18 cellular contexts compared by ENCODE assay signal in genomic region chr15:74053497-74053896, GRCh38. TPM values are rescaled to one million over a fixed set of nuclear protein-coding genes. Genes with fewer than 3 reads are reported as not detected.
DNase-seq lines count a peak whose midpoint lies in the region; ATAC-seq and TF ChIP-seq lines count a peak whose summit lies in the region.
"Had no signal": no experiment of that assay in that cellular context is flagged by ENCODE, and none has a peak within 500 bp of the region (broad histone marks: within the 10 kb centered on the region; RNA-seq: fewer than 3 reads in every experiment).

No MANE protein-coding gene starts in this region.

- peaks cover 13% of the 10 kb centered on the region for H3F3A ChIP-seq in SK-N-SH (replicated peaks; ENCODE audit: insufficient read depth)

- no peak overlapping the region for H3K9ac ChIP-seq in SK-N-SH

- no peaks in the 10 kb centered on the region for H3K9me2 ChIP-seq in SK-N-SH

- no peaks in the 10 kb centered on the region for H3K9me3 ChIP-seq in SK-N-SH
- no peaks in the 10 kb centered on the region for H3K9me3 ChIP-seq in osteoblast (ENCODE audit: low read depth, low read length)
- no peaks in the 10 kb centered on the region for H3K9me3 ChIP-seq in vagina
- H3K9me3 ChIP-seq: Caco-2, gastrocnemius medialis had no signal

- H3K79me2 ChIP-seq in SK-N-SH (ENCODE audit: insufficient read depth) (no peaks in the 10 kb centered on the region), osteoblast (ENCODE audit: insufficient read depth, low read length) (no peaks in the 10 kb centered on the region)

- intact Hi-C loops in vagina (cut with DNase I), result loop anchor here (10.0 kb wide), 1 partner anchor 261 kb away; no protein-coding TSS in a partner anchor

- H4K20me1 ChIP-seq in SK-N-SH (ENCODE audit: insufficient read depth), result no peaks in the 10 kb centered on the region
- H4K20me1 ChIP-seq in osteoblast (ENCODE audit: insufficient read depth, low read length), result no peaks in the 10 kb centered on the region

- no peak for ATAC-seq in SK-N-SH treated with all-trans-retinoic acid at 6 μM for 48 hours

- POLR2A ChIA-PET in SK-N-SH (lab: Yijun Ruan, JAX), result no interaction called here

- no peak for TF ChIP-seq RAD21 in SK-N-SH (IDR thresholded peaks at IDR 0.05; ENCODE audit: low read length)

- no peak for TF ChIP-seq EP300 in SK-N-SH (IDR thresholded peaks at IDR 0.05; ENCODE audit: borderline replicate concordance in 1 of 2, low read depth in 1 of 2, low read length in 1 of 2)

- H3K4me2 ChIP-seq in SK-N-SH (0 out of 2 replicates have a peak overlapping the region, but pooled peaks have one; percentile 22), osteoblast (ENCODE audit: insufficient read depth, low read length) (peak overlapping the region; percentile 72)

- CTCF ChIA-PET in SK-N-SH (lab: Yijun Ruan, JAX), result interaction anchor here (0.6 to 15.7 kb wide), 22 partner anchors 9 to 1244 kb away, joined by 3 to 339 read pairs (median 4); no protein-coding TSS in a partner anchor

- no peaks in the 10 kb centered on the region for H3K27me3 ChIP-seq in SK-N-SH (ENCODE audit: insufficient read depth)
- no peaks in the 10 kb centered on the region for H3K27me3 ChIP-seq in osteoblast (ENCODE audit: insufficient read depth, low read length)
- no peaks in the 10 kb centered on the region for H3K27me3 ChIP-seq in vagina
- H3K27me3 ChIP-seq: dorsolateral prefrontal cortex, gastrocnemius medialis had no signal

- TF ChIP-seq POLR2A in vagina (IDR thresholded peaks at IDR 0.05), result no peak

- H3K27ac ChIP-seq in SK-N-SH (ENCODE audit: low read depth in 2 of 2, low read length in 1 of 2) (peak overlapping the region in 1 of 2 experiments; percentile 35; a peak in 2 of 4 replicates), osteoblast (ENCODE audit: low read depth, low read length) (no peak overlapping the region), vagina (peak overlapping the region; percentile 68)
- H3K27ac ChIP-seq: cardiac muscle cell, gastrocnemius medialis had no signal

- DNase-seq in SK-N-SH, result no peak
- DNase-seq in ecto neural progenitor cell (ENCODE audit: low spot score), result peak; percentile 45
- no peak for DNase-seq in osteoblast (ENCODE audit: insufficient read length, low spot score, missing footprints)
- no peak for DNase-seq in vagina (ENCODE audit: extremely low spot score in 2 of 2)
- no peak for DNase-seq in T-helper 2 cell
- no peak for DNase-seq in NCI-H2196 (lab: John Stamatoyannopoulos, UW; ENCODE audit: unreplicated experiment)
- no peak for DNase-seq in activated CD8-positive, alpha-beta memory T cell treated with anti-CD3 and anti-CD28 coated beads for 24 hours

- H2AFZ ChIP-seq in SK-N-SH (ENCODE audit: low read depth), result no peak overlapping the region; the same call in 1 of the 2 replicates
- peak overlapping the region; percentile 25 for H2AFZ ChIP-seq in osteoblast (ENCODE audit: low read length)

- H3K4me1 ChIP-seq in SK-N-SH (ENCODE audit: control insufficient read depth in 1 of 2, insufficient read depth in 2 of 2, low read depth in 1 of 2, low read length in 1 of 2) (peaks cover 15 to 18% of the 10 kb centered on the region in 2 experiments; a peak in 3 of 4 replicates), osteoblast (ENCODE audit: insufficient read depth, low read length) (peaks cover 37% of the 10 kb centered on the region), vagina (peaks cover 44% of the 10 kb centered on the region)
- H3K4me1 ChIP-seq: Caco-2 had no signal

- H3K4me3 ChIP-seq in SK-N-SH (ENCODE audit: low read depth in 2 of 2, low read length in 1 of 2), result no peak overlapping the region
- peak overlapping the region; percentile 45 for H3K4me3 ChIP-seq in osteoblast (ENCODE audit: insufficient read depth, low read length)
- H3K4me3 ChIP-seq in vagina, result no peak overlapping the region
- H3K4me3 ChIP-seq: cardiac muscle cell, gastrocnemius medialis had no signal

- no peak for TF ChIP-seq CTCF in SK-N-SH (IDR thresholded peaks at IDR 0.05)
- TF ChIP-seq CTCF in osteoblast (IDR thresholded peaks at IDR 0.05; ENCODE audit: extremely low read depth, low read depth, low read length), result no peak
- no peak for TF ChIP-seq CTCF in vagina (IDR thresholded peaks at IDR 0.05)

- H3K36me3 ChIP-seq in SK-N-SH (replicated peaks in 1 of 2; ENCODE audit: control insufficient read depth in 1 of 2, insufficient read depth in 2 of 2, low read length in 1 of 2) (no peaks in the 10 kb centered on the region), osteoblast (ENCODE audit: insufficient read depth, low read length) (no peaks in the 10 kb centered on the region), vagina (no peaks in the 10 kb centered on the region)
- H3K36me3 ChIP-seq: cardiac muscle cell, gastrocnemius medialis had no signal

- WGBS in SK-N-SH (ENCODE audit: low lambda C conversion rate), result 82% methylated on average over 15 of the region's 16 CpGs

TF ChIP-seq in SK-N-SH, 30 proteins besides CTCF, POLR2A, EP300 and RAD21 (continues in another document):
- TF ChIP-seq RXRA (IDR thresholded peaks at IDR 0.05; ENCODE audit: borderline replicate concordance, low read depth) (no peak), PBX3 (IDR thresholded peaks at IDR 0.05) (no peak), GABPA (IDR thresholded peaks at IDR 0.05; ENCODE audit: low read depth) (no peak), IRF3 (IDR thresholded peaks at IDR 0.05; ENCODE audit: low read depth, low read length) (no peak), EZH2phosphoT487 (IDR thresholded peaks at IDR 0.05; ENCODE audit: borderline replicate concordance, low read depth) (no peak), POLR2AphosphoS5 (IDR thresholded peaks at IDR 0.05; ENCODE audit: low read depth, low read length) (no peak), ELF1 (IDR thresholded peaks at IDR 0.05) (no peak)
- TF ChIP-seq, protein P1, sequence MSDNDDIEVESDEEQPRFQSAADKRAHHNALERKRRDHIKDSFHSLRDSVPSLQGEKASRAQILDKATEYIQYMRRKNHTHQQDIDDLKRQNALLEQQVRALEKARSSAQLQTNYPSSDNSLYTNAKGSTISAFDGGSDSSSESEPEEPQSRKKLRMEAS (IDR thresholded peaks at IDR 0.05; ENCODE audit: low read depth), result no peak

TF ChIP-seq in SK-N-SH treated with all-trans-retinoic acid at 6 μM for 48 hours, 23 proteins besides CTCF, POLR2A, EP300 and RAD21:
- TF ChIP-seq GLIS3 (CRISPR knock-in tag; IDR thresholded peaks at IDR 0.05) (no peak), TCF4 (CRISPR knock-in tag; IDR thresholded peaks at IDR 0.05; ENCODE audit: borderline replicate concordance) (no peak), ESRRG (CRISPR knock-in tag; IDR thresholded peaks at IDR 0.05) (no peak), CSDC2 (CRISPR knock-in tag; IDR thresholded peaks at IDR 0.05) (no peak), ARNTL (CRISPR knock-in tag; IDR thresholded peaks at IDR 0.05; ENCODE audit: borderline replicate concordance, low read depth) (no peak), POU6F1 (CRISPR knock-in tag; IDR thresholded peaks at IDR 0.05; ENCODE audit: borderline replicate concordance, low read depth) (no peak)
- TF ChIP-seq, protein P2, sequence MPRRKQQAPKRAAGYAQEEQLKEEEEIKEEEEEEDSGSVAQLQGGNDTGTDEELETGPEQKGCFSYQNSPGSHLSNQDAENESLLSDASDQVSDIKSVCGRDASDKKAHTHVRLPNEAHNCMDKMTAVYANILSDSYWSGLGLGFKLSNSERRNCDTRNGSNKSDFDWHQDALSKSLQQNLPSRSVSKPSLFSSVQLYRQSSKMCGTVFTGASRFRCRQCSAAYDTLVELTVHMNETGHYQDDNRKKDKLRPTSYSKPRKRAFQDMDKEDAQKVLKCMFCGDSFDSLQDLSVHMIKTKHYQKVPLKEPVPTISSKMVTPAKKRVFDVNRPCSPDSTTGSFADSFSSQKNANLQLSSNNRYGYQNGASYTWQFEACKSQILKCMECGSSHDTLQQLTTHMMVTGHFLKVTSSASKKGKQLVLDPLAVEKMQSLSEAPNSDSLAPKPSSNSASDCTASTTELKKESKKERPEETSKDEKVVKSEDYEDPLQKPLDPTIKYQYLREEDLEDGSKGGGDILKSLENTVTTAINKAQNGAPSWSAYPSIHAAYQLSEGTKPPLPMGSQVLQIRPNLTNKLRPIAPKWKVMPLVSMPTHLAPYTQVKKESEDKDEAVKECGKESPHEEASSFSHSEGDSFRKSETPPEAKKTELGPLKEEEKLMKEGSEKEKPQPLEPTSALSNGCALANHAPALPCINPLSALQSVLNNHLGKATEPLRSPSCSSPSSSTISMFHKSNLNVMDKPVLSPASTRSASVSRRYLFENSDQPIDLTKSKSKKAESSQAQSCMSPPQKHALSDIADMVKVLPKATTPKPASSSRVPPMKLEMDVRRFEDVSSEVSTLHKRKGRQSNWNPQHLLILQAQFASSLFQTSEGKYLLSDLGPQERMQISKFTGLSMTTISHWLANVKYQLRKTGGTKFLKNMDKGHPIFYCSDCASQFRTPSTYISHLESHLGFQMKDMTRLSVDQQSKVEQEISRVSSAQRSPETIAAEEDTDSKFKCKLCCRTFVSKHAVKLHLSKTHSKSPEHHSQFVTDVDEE (CRISPR knock-in tag; IDR thresholded peaks at IDR 0.05), result no peak

RNA-seq across cellular contexts. Expression of gene GOLGA6A, which starts 28.9 kb away (rescaled TPM):
- not detected in 2 replicates for polyA plus RNA-seq in SK-N-SH (2012; rRNA removed)
- polyA plus RNA-seq in SK-N-SH (2012; cell fraction: cytosol; rRNA removed), result not detected in 2 replicates
- polyA plus RNA-seq in SK-N-SH (2012; cell fraction: nucleus; rRNA removed), result 0.02 TPM in 2 replicates
- under 0.01 TPM in 1 of 2 replicates, not detected in the other for total RNA-seq in osteoblast
- 0.25 TPM for total RNA-seq in vagina
- total RNA-seq: activated CD8-positive, alpha-beta memory T cell treated with anti-CD3 and anti-CD28 coated beads for 36 hours; Caco-2; Daoy; HT1080; lung microvascular endothelial cell had no signal
- polyA plus RNA-seq: BJ, cardiac muscle cell, keratinocyte had no signal

RNA-seq across cellular contexts. Expression of gene PML, which starts 59.0 kb away (rescaled TPM):
- 14.0 and 18.4 TPM in 2 replicates for polyA plus RNA-seq in SK-N-SH (2012; rRNA removed)
- 7.9 and 12.9 TPM in 2 replicates for polyA plus RNA-seq in SK-N-SH (2012; cell fraction: cytosol; rRNA removed)
- polyA plus RNA-seq in SK-N-SH (2012; cell fraction: nucleus; rRNA removed), result 48.3 and 66.5 TPM in 2 replicates
- 46.7 and 50.7 TPM in 2 replicates for total RNA-seq in osteoblast
- total RNA-seq in vagina, result 107 TPM
